26 cellular contexts compared by ENCODE assay signal in genomic region chr2:105611328-105611627, GRCh38.
"Had no signal": no experiment of that assay in that cellular context is flagged by ENCODE, and none has a peak within 500 bp of the region (broad histone marks: within the 10 kb centered on the region; RNA-seq: fewer than 3 reads in every experiment).

No MANE protein-coding gene starts in this region.

- DNase-seq: activated CD4-positive, alpha-beta T cell treated with anti-CD3 and anti-CD28 coated beads, Interleukin-2, amount 10 ng/mL, durations not matched to agents 24 days and 14 days; activated CD4-positive, alpha-beta T cell treated with anti-CD3 and anti-CD28 coated beads, Interleukin-2, amount 50 U/mL, for 48 hours; activated CD8-positive, alpha-beta T cell treated with anti-CD3 and anti-CD28 coated beads, Interleukin-2, amount 10 ng/mL, durations not matched to agents 7 days and 5 days; activated gamma-delta T cell treated with Interleukin-2 at 50 U/mL for 16 hours; activated naive CD4-positive, alpha-beta T cell treated with anti-CD3 and anti-CD28 coated beads for 36 hours; activated T-cell treated with anti-CD3 and anti-CD28 coated beads, Interleukin-2, amount 50 U/mL, for 24 hours; adrenal gland; NCI-H1092 treated with DMSO at 0.1 percent for 48 hours; NCI-H187; NCI-H2171 treated with DMSO at 0.1 percent for 48 hours; NCI-H524 treated with DMSO at 0.1 percent for 48 hours; NK-92 treated with Interleukin-12 subunit alpha and Interleukin-12 subunit beta, amount 100 ng/mL, for 24 hours; Peyer's patch; RPMI8226; SHP77 treated with DMSO at 0.1 percent for 48 hours; SK-N-SH had no signal

- H3K4me3 Mint-ChIP-seq: activated CD4-positive, alpha-beta T cell treated with anti-CD3 and anti-CD28 coated beads, Interleukin-2, amount 10 ng/mL, durations not matched to agents 24 days and 14 days; activated CD8-positive, alpha-beta T cell treated with anti-CD3 and anti-CD28 coated beads, Interleukin-2, amount 10 ng/mL, durations not matched to agents 7 days and 5 days; activated naive CD4-positive, alpha-beta T cell treated with anti-CD3 and anti-CD28 coated beads for 36 hours; activated T-cell treated with anti-CD3 and anti-CD28 coated beads, Interleukin-2, amount 50 U/mL, for 24 hours; T-helper 1 cell treated with Interleukin-12 subunit alpha and Interleukin-12 subunit beta and Interleukin-4 antibody, amounts not matched to agents 30 μg/mL and 1 μg/mL, for 36 hours; T-helper 2 cell treated with Interferon-gamma antibody and Interleukin-4, amounts not matched to agents 5 μg/mL and 100 μg/mL, for 36 hours had no signal

- H3K36me3 ChIP-seq: adrenal gland, Peyer's patch, SJSA1 had no signal

- H3K27ac Mint-ChIP-seq: activated CD4-positive, alpha-beta T cell treated with anti-CD3 and anti-CD28 coated beads, Interleukin-2, amount 10 ng/mL, durations not matched to agents 24 days and 14 days; activated CD8-positive, alpha-beta T cell treated with anti-CD3 and anti-CD28 coated beads, Interleukin-2, amount 10 ng/mL, durations not matched to agents 7 days and 5 days; activated naive CD4-positive, alpha-beta T cell treated with anti-CD3 and anti-CD28 coated beads for 36 hours; activated naive CD4-positive, alpha-beta T cell treated with anti-CD3 and anti-CD28 coated beads, Interleukin-2, amount 50 U/mL, for 72 hours; activated T-cell treated with anti-CD3 and anti-CD28 coated beads, Interleukin-2, amount 50 U/mL, for 24 hours; activated T-helper 2 cell treated with anti-CD3 and anti-CD28 coated beads, Interferon-gamma antibody, Interleukin-2, Interleukin-4, amounts not matched to agents 10 μg/mL and 5 μg/mL and 100 μg/mL, durations not matched to agents 14 hours and 24 hours and 36 hours; T-helper 1 cell treated with Interleukin-12 subunit alpha and Interleukin-12 subunit beta and Interleukin-4 antibody, amounts not matched to agents 30 μg/mL and 1 μg/mL, for 36 hours; T-helper 2 cell treated with Interferon-gamma antibody and Interleukin-4, amounts not matched to agents 5 μg/mL and 100 μg/mL, for 36 hours had no signal

- H3K4me1 Mint-ChIP-seq: activated CD4-positive, alpha-beta T cell treated with anti-CD3 and anti-CD28 coated beads, Interleukin-2, amount 10 ng/mL, durations not matched to agents 24 days and 14 days had no signal

- H3K9me3 Mint-ChIP-seq: activated CD4-positive, alpha-beta T cell treated with anti-CD3 and anti-CD28 coated beads, Interleukin-2, amount 10 ng/mL, durations not matched to agents 24 days and 14 days; activated naive CD4-positive, alpha-beta T cell treated with anti-CD3 and anti-CD28 coated beads for 36 hours; activated naive CD4-positive, alpha-beta T cell treated with anti-CD3 and anti-CD28 coated beads, Interleukin-2, amount 50 U/mL, for 72 hours; activated T-cell treated with anti-CD3 and anti-CD28 coated beads, Interleukin-2, amount 50 U/mL, for 24 hours; activated T-helper 2 cell treated with anti-CD3 and anti-CD28 coated beads, Interferon-gamma antibody, Interleukin-2, Interleukin-4, amounts not matched to agents 10 μg/mL and 5 μg/mL and 100 μg/mL, durations not matched to agents 14 hours and 24 hours and 36 hours; T-helper 1 cell treated with Interleukin-12 subunit alpha and Interleukin-12 subunit beta and Interleukin-4 antibody, amounts not matched to agents 30 μg/mL and 1 μg/mL, for 36 hours; T-helper 2 cell treated with Interferon-gamma antibody and Interleukin-4, amounts not matched to agents 5 μg/mL and 100 μg/mL, for 36 hours had no signal

- H3K9me3 ChIP-seq: adrenal gland, body of pancreas, Peyer's patch, SJSA1, SK-N-SH had no signal

- H3K4me3 ChIP-seq: adrenal gland, body of pancreas, K562, Peyer's patch, SJSA1 had no signal

- H3K4me1 ChIP-seq: adrenal gland, SJSA1 had no signal

- ATAC-seq: activated CD8-positive, alpha-beta T cell treated with anti-CD3 and anti-CD28 coated beads, Interleukin-2, amount 10 ng/mL, durations not matched to agents 7 days and 5 days; activated naive CD4-positive, alpha-beta T cell treated with anti-CD3 and anti-CD28 coated beads, Interleukin-2, amount 50 U/mL, for 72 hours; K562 had no signal

- H3K27me3 ChIP-seq: adrenal gland, body of pancreas, Peyer's patch, SJSA1 had no signal

- H3K27me3 Mint-ChIP-seq: activated T-cell treated with anti-CD3 and anti-CD28 coated beads, Interleukin-2, amount 50 U/mL, for 24 hours had no signal

- FAIRE-seq: astrocyte, bronchial epithelial cell, K562, TTC549 had no signal

- H3K27ac ChIP-seq: adrenal gland, SJSA1 had no signal

- H3K36me3 Mint-ChIP-seq: activated naive CD4-positive, alpha-beta T cell treated with anti-CD3 and anti-CD28 coated beads, Interleukin-2, amount 50 U/mL, for 72 hours had no signal
